1 cellular context compared by ENCODE assay signal in genomic region chr6:163867518-163868292, GRCh38.
TF ChIP-seq lines count a peak whose summit lies in the region.

No MANE protein-coding gene starts in this region.

TF ChIP-seq in GM23338, 12 proteins besides CTCF, POLR2A, EP300 and RAD21 (continued from another document):
- TF ChIP-seq ZNF462 (CRISPR knock-in tag; IDR thresholded peaks at IDR 0.05) = no peak
- no peak for TF ChIP-seq JUNB (IDR thresholded peaks at IDR 0.05; ENCODE audit: unreplicated experiment)
- TF ChIP-seq EZH2 (IDR thresholded peaks at IDR 0.05; ENCODE audit: low read depth, unreplicated experiment) = no peak
- no peak for TF ChIP-seq STAT1 (IDR thresholded peaks at IDR 0.05; ENCODE audit: unreplicated experiment)
- TF ChIP-seq REST (IDR thresholded peaks at IDR 0.05; ENCODE audit: unreplicated experiment) = no peak
- TF ChIP-seq NANOG (IDR thresholded peaks at IDR 0.05; ENCODE audit: borderline replicate concordance) = no peak
- no peak for TF ChIP-seq ZNF331 (CRISPR knock-in tag; IDR thresholded peaks at IDR 0.05; ENCODE audit: low read depth)
- TF ChIP-seq ETS1 (IDR thresholded peaks at IDR 0.05) = no peak
- no peak for TF ChIP-seq CREB1 (CRISPR knock-in tag; IDR thresholded peaks at IDR 0.05; ENCODE audit: low read depth)
TF ChIP-seq in GM23338: peak in this region for 0.
